13 cellular contexts compared by ENCODE assay signal in the genomic region with DNA sequence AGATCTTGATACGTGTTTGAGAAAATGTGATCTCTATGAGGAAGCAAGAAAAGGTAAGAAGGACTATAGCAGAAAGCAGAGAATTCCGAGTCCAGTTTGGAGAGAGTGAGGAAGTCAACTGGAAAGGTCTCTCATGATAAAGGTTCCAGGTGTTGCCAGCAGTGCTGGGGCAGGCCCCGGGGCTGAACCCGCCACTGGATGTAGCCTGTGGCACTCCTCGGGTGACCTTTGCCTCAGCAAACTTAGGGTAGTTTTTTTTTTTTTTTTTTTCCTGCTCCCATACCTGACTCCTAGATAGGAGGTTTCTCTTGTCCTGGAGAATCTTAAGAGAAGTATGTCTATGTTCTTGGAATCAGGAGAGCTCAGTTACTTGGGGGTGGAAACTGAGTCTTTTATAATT.
"Had no signal": no experiment of that assay in that cellular context is flagged by ENCODE, and none has a peak within 500 bp of the region (broad histone marks: within the 10 kb centered on the region; RNA-seq: fewer than 3 reads in every experiment).

No MANE protein-coding gene starts in this region.

- H3K9me3 ChIP-seq: right atrium auricular region, testis had no signal

- H3K27ac ChIP-seq: right atrium auricular region, skin epidermis had no signal

- ATAC-seq: left cardiac atrium; naive thymus-derived CD4-positive, alpha-beta T cell; stimulated activated naive CD8-positive, alpha-beta T cell treated with anti-CD3 and anti-CD28 coated beads, Interleukin-15, Interleukin-2, amounts not matched to agents 100 U/mL and 50 U/mL, for 24 hours had no signal

- H3K9me3 Mint-ChIP-seq: activated naive CD8-positive, alpha-beta T cell treated with anti-CD3 and anti-CD28 coated beads for 36 hours; naive thymus-derived CD4-positive, alpha-beta T cell had no signal

- H3K4me1 Mint-ChIP-seq: activated naive CD8-positive, alpha-beta T cell treated with anti-CD3 and anti-CD28 coated beads for 36 hours had no signal

- DNase-seq: activated CD4-positive, alpha-beta T cell treated with anti-CD3 and anti-CD28 coated beads for 48 hours; activated naive CD8-positive, alpha-beta T cell treated with anti-CD3 and anti-CD28 coated beads for 36 hours; effector CD8-positive, alpha-beta T cell; foreskin fibroblast; left cardiac atrium; naive thymus-derived CD4-positive, alpha-beta T cell; stimulated activated CD4-positive, alpha-beta T cell treated with anti-CD3 and anti-CD28 coated beads, Interleukin-4, amount 100 ng/mL, for 4 hours; stimulated activated CD8-positive, alpha-beta memory T cell treated with anti-CD3 and anti-CD28 coated beads, Interleukin-4, amount 100 ng/mL, for 48 hours; stimulated activated naive CD8-positive, alpha-beta T cell treated with anti-CD3 and anti-CD28 coated beads, Interleukin-15, Interleukin-2, amounts not matched to agents 100 U/mL and 50 U/mL, for 24 hours; T-helper 2 cell; testis had no signal

- H3K4me3 Mint-ChIP-seq: activated naive CD8-positive, alpha-beta T cell treated with anti-CD3 and anti-CD28 coated beads for 36 hours; naive thymus-derived CD4-positive, alpha-beta T cell had no signal

- H3K4me3 ChIP-seq: right atrium auricular region, skin epidermis, testis had no signal

- H3K27ac Mint-ChIP-seq: activated naive CD8-positive, alpha-beta T cell treated with anti-CD3 and anti-CD28 coated beads for 36 hours had no signal

- H3K27me3 ChIP-seq: right atrium auricular region, testis had no signal

- H3K27me3 Mint-ChIP-seq: activated naive CD8-positive, alpha-beta T cell treated with anti-CD3 and anti-CD28 coated beads for 36 hours; naive thymus-derived CD4-positive, alpha-beta T cell had no signal
